Comparison of ENCODE assay signal across 29 cellular contexts in genomic region chr1:156909671-156910070, GRCh38. TPM values are rescaled to one million over a fixed set of nuclear protein-coding genes. Genes with fewer than 3 reads are reported as not detected.
"Had no signal": no experiment of that assay in that cellular context is flagged by ENCODE, and none has a peak within 500 bp of the region (broad histone marks: within the 10 kb centered on the region; RNA-seq: fewer than 3 reads in every experiment).

No MANE protein-coding gene starts in this region.

- H3K36me3 ChIP-seq: neutrophil, right lobe of liver, transverse colon had no signal

- H3K9me3 ChIP-seq: heart right ventricle, neutrophil, right atrium auricular region, right lobe of liver, stomach, testis, thyroid gland, transverse colon, upper lobe of left lung, vagina had no signal

- H3K4me2 ChIP-seq: smooth muscle cell had no signal

- H3K4me3 ChIP-seq: heart right ventricle, hepatocyte, lung, right atrium auricular region, right lobe of liver, smooth muscle cell, stomach, testis, thyroid gland, transverse colon, upper lobe of left lung, vagina had no signal

- H3K27me3 ChIP-seq: hepatocyte, neutrophil, right atrium auricular region, right lobe of liver, testis, thyroid gland, upper lobe of left lung, vagina had no signal

- DNase-seq: islet precursor cell; midbrain; occipital lobe; stimulated activated naive B cell treated with anti-CD40 and anti-IgM and Interleukin-4, amounts not matched to agents 10 μg/mL and 1 μg/mL and 100 μg/mL, for 72 hours had no signal

- H3K27ac ChIP-seq: heart right ventricle, hepatocyte, neutrophil, parathyroid adenoma, right atrium auricular region, right lobe of liver, stomach, testis, thyroid gland, transverse colon, upper lobe of left lung, vagina had no signal

- H3K79me2 ChIP-seq: hepatocyte, parathyroid adenoma had no signal

- H3K4me1 ChIP-seq: parathyroid adenoma, right lobe of liver had no signal

- H2AFZ ChIP-seq: hepatocyte, parathyroid adenoma had no signal

- ATAC-seq: stimulated activated naive CD8-positive, alpha-beta T cell treated with anti-CD3 and anti-CD28 coated beads, Interleukin-15, Interleukin-2, amounts not matched to agents 100 U/mL and 50 U/mL, for 24 hours had no signal

- H3K9ac ChIP-seq: parathyroid adenoma had no signal

RNA-seq across cellular contexts. Expression of gene LRRC71, which starts 10.8 kb away (rescaled TPM):
- total RNA-seq: hepatocyte; left cardiac atrium; left lobe of liver; naive thymus-derived CD8-positive, alpha-beta T cell; neural crest cell; progenitor cell of endocrine pancreas; renal cortical epithelial cell; right atrium auricular region; skeletal muscle tissue; smooth muscle cell; thyroid gland; vagina had no signal
- polyA plus RNA-seq: hepatocyte; naive thymus-derived CD8-positive, alpha-beta T cell; smooth muscle cell; urinary bladder had no signal

RNA-seq across cellular contexts. Expression of gene PEAR1, which starts 16.2 kb away (rescaled TPM):
- total RNA-seq: progenitor cell of endocrine pancreas had no signal
- polyA plus RNA-seq: naive thymus-derived CD8-positive, alpha-beta T cell had no signal

RNA-seq across cellular contexts. Expression of gene NTRK1, which starts 49.0 kb away (rescaled TPM):
- total RNA-seq: left lobe of liver; naive thymus-derived CD8-positive, alpha-beta T cell; occipital lobe; osteocyte; progenitor cell of endocrine pancreas; renal cortical epithelial cell; right lobe of liver had no signal
- polyA plus RNA-seq: hepatocyte had no signal

RNA-seq across cellular contexts. Expression of gene INSRR, which starts 50.8 kb away (rescaled TPM):
- total RNA-seq: hepatocyte; left lobe of liver; lung; naive thymus-derived CD8-positive, alpha-beta T cell; progenitor cell of endocrine pancreas; pulmonary artery endothelial cell; renal cortical epithelial cell; right atrium auricular region; right lobe of liver; thyroid gland; transverse colon; vagina had no signal
- polyA plus RNA-seq: hepatocyte; lung; naive thymus-derived CD8-positive, alpha-beta T cell had no signal
